In genomic region chr17:76394166-76394565, GRCh38 we compare ENCODE assay signal across 24 cellular contexts. TPM values are rescaled to one million over a fixed set of nuclear protein-coding genes. Genes with fewer than 3 reads are reported as not detected.
DNase-seq lines count a peak whose midpoint lies in the region; ATAC-seq and TF ChIP-seq lines count a peak whose summit lies in the region.
"Had no signal": no experiment of that assay in that cellular context is flagged by ENCODE, and none has a peak within 500 bp of the region (broad histone marks: within the 10 kb centered on the region; RNA-seq: fewer than 3 reads in every experiment).

No MANE protein-coding gene starts in this region.

- no peaks in the 10 kb centered on the region for H3K27me3 ChIP-seq in osteoblast (ENCODE audit: insufficient read depth, low read length)

- H3K9me3 ChIP-seq in osteoblast (ENCODE audit: low read depth, low read length), result no peaks in the 10 kb centered on the region
- H3K9me3 ChIP-seq: HAP-1 had no signal

- H4K20me1 ChIP-seq in osteoblast (ENCODE audit: insufficient read depth, low read length), result peaks cover 11% of the 10 kb centered on the region

- DNase-seq in DMS79 (lab: John Stamatoyannopoulos, UW) (peak; percentile 44), NCI-H510A (lab: John Stamatoyannopoulos, UW) (peak; percentile 47), epithelial cell of prostate (ENCODE audit: low read depth, low spot score) (peak; percentile 76), osteoblast (ENCODE audit: insufficient read length, low spot score, missing footprints) (peak; percentile 19), NCI-H2081 treated with DMSO at 0.1 percent for 48 hours (lab: John Stamatoyannopoulos, UW) (no peak), pons (ENCODE audit: low spot score) (no peak), NCI-H446 treated with DMSO at 0.1 percent for 48 hours (lab: John Stamatoyannopoulos, UW) (no peak)
- DNase-seq: activated CD4-positive, CD25-positive, alpha-beta regulatory T cell; activated CD8-positive, alpha-beta T cell treated with anti-CD3 and anti-CD28 coated beads, Interleukin-2, amount 10 ng/mL, durations not matched to agents 7 days and 5 days; activated naive CD4-positive, alpha-beta T cell treated with anti-CD3 and anti-CD28 coated beads for 36 hours; activated T-cell treated with anti-CD3 and anti-CD28 coated beads, Interleukin-2, amount 50 U/mL, for 4 hours; amygdala; CD4-positive, alpha-beta T cell; dermis blood vessel endothelial cell; erythroblast; left cardiac atrium; naive thymus-derived CD4-positive, alpha-beta T cell; NCI-H1105 treated with DMSO at 0.1 percent for 48 hours; NCI-H69; posterior cingulate gyrus; stimulated activated CD4-positive, alpha-beta T cell treated with anti-CD3 and anti-CD28 coated beads, Interleukin-1b, Interleukin-23, amount 100 ng/mL, for 48 hours; stimulated activated naive CD4-positive, alpha-beta T cell had no signal

- H3K4me3 ChIP-seq in osteoblast (ENCODE audit: insufficient read depth, low read length), result no peak overlapping the region
- H3K4me3 ChIP-seq: HAP-1 had no signal

- H3K4me1 ChIP-seq in osteoblast (ENCODE audit: insufficient read depth, low read length), result no peaks in the 10 kb centered on the region

- peaks cover 53% of the 10 kb centered on the region for H3K36me3 ChIP-seq in osteoblast (ENCODE audit: insufficient read depth, low read length)

- no peaks in the 10 kb centered on the region for H3K79me2 ChIP-seq in osteoblast (ENCODE audit: insufficient read depth, low read length)

- H3K27ac ChIP-seq in epithelial cell of prostate (peak overlapping the region; percentile 81), osteoblast (ENCODE audit: low read depth, low read length) (no peak overlapping the region)

- ATAC-seq in HG02870 (IDR thresholded peaks at IDR 0.05; ENCODE audit: unreplicated experiment), result no peak
- ATAC-seq: activated CD8-positive, alpha-beta T cell treated with anti-CD3 and anti-CD28 coated beads, Interleukin-2, amount 10 ng/mL, durations not matched to agents 7 days and 5 days; activated T-cell treated with anti-CD3 and anti-CD28 coated beads, Interleukin-2, amount 50 U/mL, for 4 hours; left cardiac atrium; naive thymus-derived CD4-positive, alpha-beta T cell had no signal

- no peak overlapping the region for H2AFZ ChIP-seq in osteoblast (ENCODE audit: low read length)

- TF ChIP-seq CTCF in osteoblast (IDR thresholded peaks at IDR 0.05; ENCODE audit: extremely low read depth, low read depth, low read length), result no peak

- no peak overlapping the region for H3K4me2 ChIP-seq in osteoblast (ENCODE audit: insufficient read depth, low read length)

RNA-seq across cellular contexts. Expression of gene SPHK1, which starts 9.8 kb away (rescaled TPM):
- total RNA-seq in osteoblast, result 112 and 142 TPM in 2 replicates

RNA-seq across cellular contexts. Expression of gene PRPSAP1, which starts 40.5 kb away (rescaled TPM):
- total RNA-seq in osteoblast, result 79.6 and 82.2 TPM in 2 replicates

RNA-seq across cellular contexts. Expression of gene UBE2O, which starts 58.8 kb away (rescaled TPM):
- total RNA-seq in osteoblast, result 17.7 and 19.5 TPM in 2 replicates

Comparison
In these comparisons a context has a peak if more than half of its experiments do, and no peak if none do; other contexts are left out.
1. DNase-seq: peak in DMS79 (single experiment), NCI-H510A (single experiment), epithelial cell of prostate (single experiment) and osteoblast (single experiment); none in NCI-H2081 treated with DMSO at 0.1 percent for 48 hours (single experiment), pons (single experiment) and NCI-H446 treated with DMSO at 0.1 percent for 48 hours (single experiment).